ENCODE assay signal across 9 cellular contexts in the genomic region with DNA sequence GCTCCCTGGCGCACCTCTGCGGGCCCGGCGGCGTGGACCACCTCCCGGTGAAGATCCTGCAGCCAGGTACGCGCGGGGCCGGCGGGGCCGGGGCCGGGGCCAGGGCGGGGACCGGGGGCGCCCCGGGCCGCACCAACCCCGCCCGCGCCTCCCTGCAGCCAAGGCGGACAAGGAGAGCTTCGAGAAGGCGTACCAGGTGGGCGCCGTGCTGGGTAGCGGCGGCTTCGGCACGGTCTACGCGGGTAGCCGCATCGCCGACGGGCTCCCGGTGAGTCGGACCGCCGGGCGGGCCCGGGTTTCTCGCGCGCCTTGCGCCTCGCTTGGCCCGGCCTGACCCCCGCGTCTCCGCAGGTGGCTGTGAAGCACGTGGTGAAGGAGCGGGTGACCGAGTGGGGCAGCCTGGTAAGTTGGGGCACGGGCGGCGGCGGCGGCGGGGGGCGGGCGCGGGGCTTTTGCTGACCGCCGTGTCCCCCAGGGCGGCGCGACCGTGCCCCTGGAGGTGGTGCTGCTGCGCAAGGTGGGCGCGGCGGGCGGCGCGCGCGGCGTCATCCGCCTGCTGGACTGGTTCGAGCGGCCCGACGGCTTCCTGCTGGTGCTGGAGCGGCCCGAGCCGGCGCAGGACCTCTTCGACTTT. TPM values are rescaled to one million over a fixed set of nuclear protein-coding genes. Genes with fewer than 3 reads are reported as not detected.
DNase-seq lines count a peak whose midpoint lies in the region; ATAC-seq and TF ChIP-seq lines count a peak whose summit lies in the region.
"Had no signal": no experiment of that assay in that cellular context is flagged by ENCODE, and none has a peak within 500 bp of the region (broad histone marks: within the 10 kb centered on the region; RNA-seq: fewer than 3 reads in every experiment).

No MANE protein-coding gene starts in this region.

- H3K9me3 ChIP-seq in fibroblast of lung (ENCODE audit: control insufficient read depth, insufficient read depth, low read depth, low read length), result no peaks in the 10 kb centered on the region
- no peaks in the 10 kb centered on the region for H3K9me3 ChIP-seq in neural cell (ENCODE audit: low read length)

- H3K27me3 ChIP-seq in fibroblast of lung (ENCODE audit: control insufficient read depth, insufficient read depth, low read length) (no peaks in the 10 kb centered on the region), neural cell (ENCODE audit: insufficient read depth, low read depth, low read length) (no peaks in the 10 kb centered on the region)

- H3K79me2 ChIP-seq in fibroblast of lung (ENCODE audit: control insufficient read depth, insufficient read depth, low read length) (peaks cover 38% of the 10 kb centered on the region), neural cell (replicated peaks; ENCODE audit: insufficient read depth, low read length) (no peaks in the 10 kb centered on the region)

- H3K9ac ChIP-seq in fibroblast of lung (ENCODE audit: insufficient read depth, low read length) (peak overlapping the region; percentile 76), neural cell (ENCODE audit: low read length) (peak overlapping the region; percentile 66)

- H2AFZ ChIP-seq in fibroblast of lung (ENCODE audit: low read length) (no peak overlapping the region), neural cell (ENCODE audit: low read depth, low read length) (no peak overlapping the region)

- H3F3A ChIP-seq in neural cell (ENCODE audit: insufficient read depth, low read length, poor library complexity, severe bottlenecking), result no peaks in the 10 kb centered on the region

- TF ChIP-seq EP300 in neural cell (conservative IDR thresholded peaks at IDR 0.05; ENCODE audit: poor library complexity, severe bottlenecking), result no peak

- peak overlapping the region; percentile 98 for H3K27ac ChIP-seq in C4-2B
- peak overlapping the region; percentile 79 for H3K27ac ChIP-seq in fibroblast of lung (ENCODE audit: insufficient read depth, low read length)
- no peak overlapping the region for H3K27ac ChIP-seq in neural cell (ENCODE audit: low read length)

- TF ChIP-seq RAD21 in neural cell (conservative IDR thresholded peaks at IDR 0.05), result no peak

- H3K36me3 ChIP-seq in fibroblast of lung (ENCODE audit: control insufficient read depth, insufficient read depth, low read length) (peaks cover 25% of the 10 kb centered on the region), neural cell (ENCODE audit: insufficient read depth, low read length) (no peaks in the 10 kb centered on the region)

- DNase-seq in activated CD8-positive, alpha-beta memory T cell treated with anti-CD3 and anti-CD28 coated beads for 24 hours, result peak; percentile 83
- DNase-seq in fibroblast of lung (ENCODE audit: low read depth in 2 of 2) (peak in 1 of 2 donors; percentile 61), midbrain (lab: John Stamatoyannopoulos, UW) (no peak)

- no peak for TF ChIP-seq CTCF in C4-2B (conservative IDR thresholded peaks at IDR 0.05)
- no peak for TF ChIP-seq CTCF in fibroblast of lung (conservative IDR thresholded peaks at IDR 0.05 in 1 of 2, IDR thresholded peaks at IDR 0.05 in 1 of 2; ENCODE audit: low read depth in 1 of 2, low read length in 2 of 2)
- TF ChIP-seq CTCF in neural cell (IDR thresholded peaks at IDR 0.05; ENCODE audit: poor library complexity, severe bottlenecking), result no peak

- H3K4me2 ChIP-seq in fibroblast of lung (ENCODE audit: extremely low read depth, insufficient read depth, low read length) (peak overlapping the region; percentile 69), neural cell (ENCODE audit: low read length) (no peak overlapping the region)

- ATAC-seq in HG02970 (IDR thresholded peaks at IDR 0.05; ENCODE audit: low FRiP score, unreplicated experiment), result peak; percentile 3
- ATAC-seq in GM18519 (IDR thresholded peaks at IDR 0.05; ENCODE audit: low FRiP score, unreplicated experiment), result no peak
- no peak for ATAC-seq in GM21515 (IDR thresholded peaks at IDR 0.05; ENCODE audit: unreplicated experiment)

- H3K4me3 ChIP-seq in fibroblast of lung (replicated peaks in 1 of 4; ENCODE audit: control extremely low read depth in 1 of 4, insufficient read depth in 1 of 4, low read depth in 3 of 4, low read length in 4 of 4), result peak overlapping the region; percentile 70 to 88 (median 84)
- H3K4me3 ChIP-seq in neural cell (ENCODE audit: low read length), result peak overlapping the region; percentile 77

- no peaks in the 10 kb centered on the region for H3K9me2 ChIP-seq in neural cell (ENCODE audit: insufficient read depth, low read length)

- H4K20me1 ChIP-seq in fibroblast of lung (ENCODE audit: control insufficient read depth, extremely low read depth, insufficient read depth, low read length), result no peaks in the 10 kb centered on the region
- H4K20me1 ChIP-seq in neural cell (ENCODE audit: insufficient read depth), result no peaks in the 10 kb centered on the region

- peaks cover 14% of the 10 kb centered on the region for H3K4me1 ChIP-seq in fibroblast of lung (ENCODE audit: control insufficient read depth, extremely low read depth, insufficient read depth, low read length)

TF ChIP-seq in neural cell, 6 proteins besides CTCF, POLR2A, EP300 and RAD21:
- TF ChIP-seq, protein P1, sequence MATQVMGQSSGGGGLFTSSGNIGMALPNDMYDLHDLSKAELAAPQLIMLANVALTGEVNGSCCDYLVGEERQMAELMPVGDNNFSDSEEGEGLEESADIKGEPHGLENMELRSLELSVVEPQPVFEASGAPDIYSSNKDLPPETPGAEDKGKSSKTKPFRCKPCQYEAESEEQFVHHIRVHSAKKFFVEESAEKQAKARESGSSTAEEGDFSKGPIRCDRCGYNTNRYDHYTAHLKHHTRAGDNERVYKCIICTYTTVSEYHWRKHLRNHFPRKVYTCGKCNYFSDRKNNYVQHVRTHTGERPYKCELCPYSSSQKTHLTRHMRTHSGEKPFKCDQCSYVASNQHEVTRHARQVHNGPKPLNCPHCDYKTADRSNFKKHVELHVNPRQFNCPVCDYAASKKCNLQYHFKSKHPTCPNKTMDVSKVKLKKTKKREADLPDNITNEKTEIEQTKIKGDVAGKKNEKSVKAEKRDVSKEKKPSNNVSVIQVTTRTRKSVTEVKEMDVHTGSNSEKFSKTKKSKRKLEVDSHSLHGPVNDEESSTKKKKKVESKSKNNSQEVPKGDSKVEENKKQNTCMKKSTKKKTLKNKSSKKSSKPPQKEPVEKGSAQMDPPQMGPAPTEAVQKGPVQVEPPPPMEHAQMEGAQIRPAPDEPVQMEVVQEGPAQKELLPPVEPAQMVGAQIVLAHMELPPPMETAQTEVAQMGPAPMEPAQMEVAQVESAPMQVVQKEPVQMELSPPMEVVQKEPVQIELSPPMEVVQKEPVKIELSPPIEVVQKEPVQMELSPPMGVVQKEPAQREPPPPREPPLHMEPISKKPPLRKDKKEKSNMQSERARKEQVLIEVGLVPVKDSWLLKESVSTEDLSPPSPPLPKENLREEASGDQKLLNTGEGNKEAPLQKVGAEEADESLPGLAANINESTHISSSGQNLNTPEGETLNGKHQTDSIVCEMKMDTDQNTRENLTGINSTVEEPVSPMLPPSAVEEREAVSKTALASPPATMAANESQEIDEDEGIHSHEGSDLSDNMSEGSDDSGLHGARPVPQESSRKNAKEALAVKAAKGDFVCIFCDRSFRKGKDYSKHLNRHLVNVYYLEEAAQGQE (IDR thresholded peaks at IDR 0.05; ENCODE audit: borderline replicate concordance), result no peak
- TF ChIP-seq MXI1 (conservative IDR thresholded peaks at IDR 0.05; ENCODE audit: poor library complexity, severe bottlenecking), result peak; percentile 7

RNA-seq across cellular contexts. Expression of a gene that starts 0.5 kb away (rescaled TPM):
- total RNA-seq in fibroblast of lung, result 40.1 and 47.7 TPM in 2 replicates
- polyA plus RNA-seq in fibroblast of lung, result 6.8 and 8.0 TPM in 2 replicates
- polyA plus RNA-seq in fibroblast of lung (2012), result 14.3 and 19.7 TPM in 2 replicates
- 4.2 and 8.5 TPM in 2 replicates for polyA minus RNA-seq in fibroblast of lung (ENCODE audit: low replicate concordance)
- polyA plus RNA-seq in neural cell, result 28.7 and 32.6 TPM in 2 replicates
- polyA minus RNA-seq in neural cell, result 18.8 and 25.3 TPM in 2 replicates

RNA-seq across cellular contexts. Expression of a gene that starts 42.6 kb away (rescaled TPM):
- total RNA-seq in fibroblast of lung, result 41.3 and 56.6 TPM in 2 replicates
- polyA plus RNA-seq in fibroblast of lung (45.3 and 50.9 TPM in 2 replicates), neural cell (83.2 and 97.3 TPM in 2 replicates)
- 55.8 and 68.2 TPM in 2 replicates for polyA plus RNA-seq in fibroblast of lung (2012)
- polyA minus RNA-seq in fibroblast of lung (ENCODE audit: low replicate concordance) (6.0 and 12.3 TPM in 2 replicates), neural cell (29.0 and 29.8 TPM in 2 replicates)

RNA-seq across cellular contexts. Expression of a gene that starts 42.8 kb away (rescaled TPM):
- total RNA-seq in fibroblast of lung, result 19.0 and 21.3 TPM in 2 replicates
- polyA plus RNA-seq in fibroblast of lung, result 9.6 and 10.5 TPM in 2 replicates
- 16.4 and 16.8 TPM in 2 replicates for polyA plus RNA-seq in fibroblast of lung (2012)
- polyA minus RNA-seq in fibroblast of lung (ENCODE audit: low replicate concordance), result 18.8 and 19.1 TPM in 2 replicates
- polyA plus RNA-seq in neural cell, result 12.5 and 14.3 TPM in 2 replicates
- 13.4 TPM in 2 replicates for polyA minus RNA-seq in neural cell

RNA-seq across cellular contexts. Expression of a gene that starts 51.5 kb away (rescaled TPM):
- total RNA-seq in fibroblast of lung, result under 0.01 TPM in 1 of 2 replicates, not detected in the other
- polyA plus RNA-seq in fibroblast of lung (not detected in 2 replicates), neural cell (not detected in 2 replicates)
- polyA plus RNA-seq in fibroblast of lung (2012), result not detected in 2 replicates
- polyA minus RNA-seq in fibroblast of lung (ENCODE audit: low replicate concordance) (not detected in 2 replicates), neural cell (not detected in 2 replicates)
- total RNA-seq: renal cortical epithelial cell had no signal
